24 cellular contexts compared by ENCODE assay signal in the genomic region with DNA sequence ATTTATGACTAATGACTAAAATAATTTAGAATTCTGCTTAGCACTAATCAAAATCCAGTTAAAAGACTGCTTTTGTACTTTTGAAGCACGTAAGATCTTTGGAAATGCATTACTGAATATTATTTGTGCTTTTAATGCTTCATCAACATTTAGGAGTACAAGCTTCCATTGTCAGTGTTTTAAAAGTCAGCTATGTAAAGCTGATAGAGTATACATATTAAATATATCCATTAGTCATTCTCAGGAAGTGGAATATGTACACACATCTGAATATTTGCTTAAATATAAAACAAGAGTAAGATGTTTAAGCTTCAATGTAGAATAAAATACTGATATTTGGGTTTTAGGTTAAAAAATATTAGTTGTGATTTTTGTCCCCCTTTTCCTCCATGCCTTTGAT. TPM values are rescaled to one million over a fixed set of nuclear protein-coding genes. Genes with fewer than 3 reads are reported as not detected.
DNase-seq lines count a peak whose midpoint lies in the region; ATAC-seq, FAIRE-seq and TF ChIP-seq lines count a peak whose summit lies in the region.
"Had no signal": no experiment of that assay in that cellular context is flagged by ENCODE, and none has a peak within 500 bp of the region (broad histone marks: within the 10 kb centered on the region; RNA-seq: fewer than 3 reads in every experiment).

No MANE protein-coding gene starts in this region.

- no peaks in the 10 kb centered on the region for H3K79me1 ChIP-seq in H1 (ENCODE audit: low read depth, low read length)

- no peak for TF ChIP-seq EP300 in H1 (IDR thresholded peaks at IDR 0.05; ENCODE audit: borderline replicate concordance in 1 of 2, low read depth in 2 of 2, low read length in 2 of 2)

- DNase-seq in COLO829 (ENCODE audit: low spot score) (peak; percentile 50), H1 (ENCODE audit: low read depth in 1 of 2, low spot score in 2 of 2) (no peak), foreskin melanocyte (peak; percentile 44), NCI-H82 treated with DMSO at 0.1 percent for 48 hours (lab: John Stamatoyannopoulos, UW; ENCODE audit: unreplicated experiment) (no peak), T-helper 1 cell (no peak), NCI-H510A treated with DMSO at 0.1 percent for 48 hours (lab: John Stamatoyannopoulos, UW) (no peak)
- DNase-seq in activated naive CD4-positive, alpha-beta T cell treated with anti-CD3 and anti-CD28 coated beads, Interleukin-2, amount 50 U/mL, for 72 hours (ENCODE audit: low spot score in 2 of 2): no peak
- DNase-seq: CD4-positive, CD25-positive, alpha-beta regulatory T cell; CD8-positive, alpha-beta T cell; DMS 273 treated with DMSO at 0.1 percent for 48 hours; DMS79; EL; GDM1; GOT3; H7 had no signal

- no peaks in the 10 kb centered on the region for H4K20me1 ChIP-seq in H1 (replicated peaks in 1 of 2; ENCODE audit: control insufficient read depth in 1 of 2, insufficient read depth in 2 of 2, low read length in 2 of 2)
- H4K20me1 ChIP-seq: BLaER1 had no signal

- no peak overlapping the region for H3K14ac ChIP-seq in H1 (ENCODE audit: insufficient read length)

- no peak overlapping the region for H2AFZ ChIP-seq in H1 (ENCODE audit: low read length)

- H2BK120ac ChIP-seq in H1 (replicated peaks; ENCODE audit: low read depth, low read length): no peak overlapping the region

- H3K4me3 ChIP-seq in HUES48 (ENCODE audit: low read depth, low read length) (no peak overlapping the region), H1 (ENCODE audit: extremely low read depth in 1 of 4, insufficient read depth in 2 of 4, low read depth in 3 of 4, low read length in 4 of 4) (no peak overlapping the region)
- H3K4me3 ChIP-seq: BLaER1, GM12878 had no signal

- H3K23me2 ChIP-seq in H1 (ENCODE audit: low read depth, low read length): no peaks in the 10 kb centered on the region

- TF ChIP-seq POLR2A in H1 (IDR thresholded peaks at IDR 0.05; ENCODE audit: control extremely low read depth in 1 of 2, low read depth in 2 of 2, low read length in 2 of 2): no peak

- no peak overlapping the region for H2BK12ac ChIP-seq in H1 (ENCODE audit: low read depth, low read length)

- H4K5ac ChIP-seq in H1 (ENCODE audit: insufficient read length, low read depth, low read length): peak overlapping the region; percentile 34

- H3K27me3 ChIP-seq in HUES48 (ENCODE audit: control insufficient read depth, insufficient read depth, low read length) (no peaks in the 10 kb centered on the region), H1 (replicated peaks in 1 of 4; ENCODE audit: control insufficient read depth in 3 of 4, extremely low read depth in 1 of 4, insufficient read depth in 3 of 4, low read length in 3 of 4) (no peaks in the 10 kb centered on the region)
- H3K27me3 ChIP-seq: BLaER1 had no signal

- no peak overlapping the region for H3K18ac ChIP-seq in H1 (ENCODE audit: extremely low read depth, low read length)

- no peaks in the 10 kb centered on the region for H3K79me2 ChIP-seq in H1 (ENCODE audit: control insufficient read depth in 1 of 2, insufficient read depth in 2 of 2, low read length in 2 of 2)

- H3K9me3 Mint-ChIP-seq in activated naive CD4-positive, alpha-beta T cell treated with anti-CD3 and anti-CD28 coated beads, Interleukin-2, amount 50 U/mL, for 72 hours: no peaks in the 10 kb centered on the region
- H3K9me3 Mint-ChIP-seq: CD4-positive, CD25-positive, alpha-beta regulatory T cell; CD8-positive, alpha-beta T cell had no signal

- H3K4me1 ChIP-seq in HUES48 (ENCODE audit: control insufficient read depth, insufficient read depth, low read length): peaks cover 31% of the 10 kb centered on the region
- peaks cover 0 to 4% (median 1%) of the 10 kb centered on the region in 4 experiments; a peak in 2 of 7 replicates for H3K4me1 ChIP-seq in H1 (replicated peaks in 1 of 4; ENCODE audit: control insufficient read depth in 3 of 4, insufficient read depth in 4 of 4, low read length in 3 of 4)
- H3K4me1 ChIP-seq: BLaER1 had no signal

- H3K36me3 Mint-ChIP-seq in activated naive CD4-positive, alpha-beta T cell treated with anti-CD3 and anti-CD28 coated beads, Interleukin-2, amount 50 U/mL, for 72 hours: no peaks in the 10 kb centered on the region
- H3K36me3 Mint-ChIP-seq: CD4-positive, CD25-positive, alpha-beta regulatory T cell; CD8-positive, alpha-beta T cell had no signal

- FAIRE-seq in H1 (lab: Jason Lieb, UNC): no peak
- FAIRE-seq: A204.1, D721Med, GM12878 had no signal

- POLR2A ChIA-PET in H1 (lab: Charles Lee; ENCODE audit: partially characterized antibody): interaction anchor here (0.6 kb wide), 1 partner anchor 286 kb away, joined by 3 read pairs; no protein-coding TSS in a partner anchor

- H2AK5ac ChIP-seq in H1 (ENCODE audit: low read depth, low read length): no peak overlapping the region

- H4K91ac ChIP-seq in H1 (replicated peaks; ENCODE audit: insufficient read length, low read length): no peak overlapping the region

- peak overlapping the region; percentile 1 for H3K27ac ChIP-seq in HUES48 (ENCODE audit: low read depth, low read length)
- no peak overlapping the region for H3K27ac ChIP-seq in H1 (ENCODE audit: low read depth, low read length)
- H3K27ac ChIP-seq: 22Rv1, BLaER1, C4-2B had no signal

- H2BK15ac ChIP-seq in H1 (ENCODE audit: low read length): no peak overlapping the region

- H3K27ac Mint-ChIP-seq in activated naive CD4-positive, alpha-beta T cell treated with anti-CD3 and anti-CD28 coated beads, Interleukin-2, amount 50 U/mL, for 72 hours: no peak overlapping the region
- H3K27ac Mint-ChIP-seq: B cell; CD8-positive, alpha-beta T cell had no signal

- H3K4ac ChIP-seq in H1 (replicated peaks; ENCODE audit: insufficient read length, low read depth, low read length): no peak overlapping the region

- no peak overlapping the region for H2BK5ac ChIP-seq in H1 (ENCODE audit: low read depth, low read length)

- no peak overlapping the region for H4K8ac ChIP-seq in H1 (ENCODE audit: extremely low read depth, insufficient read depth, low read length)

- no peak overlapping the region for H3K56ac ChIP-seq in H1 (replicated peaks; ENCODE audit: insufficient read length, low read depth, low read length)

- WGBS in H1 (ENCODE audit: extremely low coverage in 1 of 2, insufficient coverage in 1 of 2, insufficient read length in 1 of 2, insufficient replicate concordance in 2 of 2, low coverage in 1 of 2, low lambda C conversion rate in 2 of 2, missing lambda C conversion rate in 1 of 2), 2 experiments: 78% methylated on average over 1 of the region's 1 CpG; no CpG with 5 or more reads in 1 of the 2 experiments

- H3K4me2 ChIP-seq in H1 (ENCODE audit: insufficient read depth in 1 of 2, low read depth in 2 of 2, low read length in 2 of 2): no peak overlapping the region
- H3K4me2 ChIP-seq: BLaER1 had no signal

- H3K23ac ChIP-seq in H1 (ENCODE audit: insufficient read length): no peak overlapping the region

- no peaks in the 10 kb centered on the region for H3K9me3 ChIP-seq in HUES48 (ENCODE audit: control insufficient read depth, insufficient read depth, low read length)
- no peaks in the 10 kb centered on the region for H3K9me3 ChIP-seq in H1 (ENCODE audit: insufficient read depth in 2 of 2, low read depth in 1 of 2, low read length in 1 of 2)
- H3K9me3 ChIP-seq: BLaER1 had no signal

- TF ChIP-seq CTCF in H1 (IDR thresholded peaks at IDR 0.05; ENCODE audit: control extremely low read depth in 1 of 3, insufficient read depth in 1 of 3, low read depth in 1 of 3, low read length in 3 of 3): no peak

- ATAC-seq in activated naive CD4-positive, alpha-beta T cell treated with anti-CD3 and anti-CD28 coated beads, Interleukin-2, amount 50 U/mL, for 72 hours: no peak
- ATAC-seq: CD8-positive, alpha-beta T cell; GM12878; HCT116 had no signal

- H2BK20ac ChIP-seq in H1 (ENCODE audit: low read length): no peak overlapping the region

- no peak for TF ChIP-seq RAD21 in H1 (IDR thresholded peaks at IDR 0.05 in 1 of 2, conservative IDR thresholded peaks at IDR 0.05 in 1 of 2; ENCODE audit: low read depth in 2 of 2, low read length in 2 of 2)

- CTCF ChIA-PET in H1 (lab: Charles Lee; ENCODE audit: partially characterized antibody): interaction anchor here (0.8 to 4.7 kb wide), 6 partner anchors 9 to 189 kb away, joined by 3 to 48 read pairs (median 5); no protein-coding TSS in a partner anchor

- H3K36me3 ChIP-seq in HUES48 (ENCODE audit: control insufficient read depth, insufficient read depth, low read length) (no peaks in the 10 kb centered on the region), H1 (ENCODE audit: control insufficient read depth in 2 of 4, insufficient read depth in 4 of 4, low read length in 3 of 4) (no peaks in the 10 kb centered on the region)
- H3K36me3 ChIP-seq: BLaER1 had no signal

- H3K9ac ChIP-seq in HUES48 (ENCODE audit: low read depth, low read length) (no peak overlapping the region), H1 (replicated peaks in 1 of 4; ENCODE audit: extremely low read depth in 1 of 4, low read depth in 3 of 4, low read length in 3 of 4) (no peak overlapping the region)
- H3K9ac ChIP-seq: BLaER1 had no signal

TF ChIP-seq in H1, 55 proteins besides CTCF, POLR2A, EP300 and RAD21 (continues in another document):
- TF ChIP-seq BCL11A (IDR thresholded peaks at IDR 0.05; ENCODE audit: low read depth in 2 of 2, low read length in 2 of 2) (no peak), MAFK (IDR thresholded peaks at IDR 0.05; ENCODE audit: low read depth, low read length) (no peak), MAX (IDR thresholded peaks at IDR 0.05) (no peak), ZNF274 (IDR thresholded peaks at IDR 0.05; ENCODE audit: borderline replicate concordance, extremely low read depth, low read length) (no peak), TBP (IDR thresholded peaks at IDR 0.05; ENCODE audit: low read depth, low read length) (no peak)
- TF ChIP-seq, protein P1, sequence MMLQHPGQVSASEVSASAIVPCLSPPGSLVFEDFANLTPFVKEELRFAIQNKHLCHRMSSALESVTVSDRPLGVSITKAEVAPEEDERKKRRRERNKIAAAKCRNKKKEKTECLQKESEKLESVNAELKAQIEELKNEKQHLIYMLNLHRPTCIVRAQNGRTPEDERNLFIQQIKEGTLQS (IDR thresholded peaks at IDR 0.05; ENCODE audit: insufficient read depth, low read depth, low read length): no peak

RNA-seq across cellular contexts. Expression of gene ANK2, which starts 54.1 kb away (rescaled TPM):
- total RNA-seq in H1 (2021; fragmentation: NEBNext Ultra II Directional; extraction: Animal tissue kit (Norgen Biotek cat#: 25700)): 33.1 and 35.1 TPM in 2 replicates
- polyA plus RNA-seq in H1 (2011; rRNA removed): 14.2 and 15.4 TPM in 2 replicates
- polyA plus RNA-seq in H1 (2011; cell fraction: cytosol; rRNA removed): 11.8 TPM
- 65.8 TPM for polyA plus RNA-seq in H1 (2011; cell fraction: nucleus; rRNA removed)
- polyA plus RNA-seq in H1 (2012, experiment 1 of 2): 22.3 to 29.3 TPM (median 25.9 TPM) in 4 replicates
- polyA plus RNA-seq in H1 (2012, experiment 2 of 2): 1.5 TPM
- 12.4 TPM for polyA plus RNA-seq in H1 (2013, experiment 1 of 2)
- 10.4 TPM for polyA plus RNA-seq in H1 (2013, experiment 2 of 2)
- polyA minus RNA-seq in H1 (2011; rRNA and poly(A)+ RNA removed): 131 and 166 TPM in 2 replicates
- 35.8 TPM for polyA minus RNA-seq in H1 (2011; cell fraction: cytosol; rRNA and poly(A)+ RNA removed)
- polyA minus RNA-seq in H1 (2011; cell fraction: nucleus; rRNA and poly(A)+ RNA removed): 285 TPM
- 1 to 10 TPM; 1.0 to 5.4 TPM for total RNA-seq in activated naive CD4-positive, alpha-beta T cell treated with anti-CD3 and anti-CD28 coated beads, Interleukin-2, amount 50 U/mL, for 72 hours
- total RNA-seq: CD4-positive, CD25-positive, alpha-beta regulatory T cell; CD8-positive, alpha-beta T cell had no signal
- polyA plus RNA-seq: CD4-positive, CD25-positive, alpha-beta regulatory T cell had no signal

Comparison
In these comparisons a context has a peak if more than half of its experiments do, and no peak if none do; other contexts are left out.
1. DNase-seq: peak in COLO829 (single experiment) and foreskin melanocyte (single experiment); none in H1 (0 of 2), activated naive CD4-positive, alpha-beta T cell treated with anti-CD3 and anti-CD28 coated beads, Interleukin-2, amount 50 U/mL, for 72 hours (0 of 2), NCI-H82 treated with DMSO at 0.1 percent for 48 hours (single experiment), T-helper 1 cell (0 of 5) and NCI-H510A treated with DMSO at 0.1 percent for 48 hours (single experiment).